In genomic region chr22:29216873-29217666, GRCh38 we compare ENCODE assay signal across 11 cellular contexts. TPM values are rescaled to one million over a fixed set of nuclear protein-coding genes. Genes with fewer than 3 reads are reported as not detected.
DNase-seq lines count a peak whose midpoint lies in the region; ATAC-seq and TF ChIP-seq lines count a peak whose summit lies in the region.
"Had no signal": no experiment of that assay in that cellular context is flagged by ENCODE, and none has a peak within 500 bp of the region (broad histone marks: within the 10 kb centered on the region; RNA-seq: fewer than 3 reads in every experiment).

No MANE protein-coding gene starts in this region.

- no peaks in the 10 kb centered on the region for H3K4me1 ChIP-seq in HEK293 (ENCODE audit: control insufficient read depth, insufficient read depth, low read length)

- H3K36me3 ChIP-seq in HEK293 (ENCODE audit: control insufficient read depth in 2 of 2, insufficient read depth in 1 of 2, low read length in 2 of 2) = no peaks in the 10 kb centered on the region

- no peak overlapping the region for H3K27ac ChIP-seq in HEK293 (ENCODE audit: extremely low read depth, low read depth, low read length)

- no peak for ATAC-seq in GM19452 (IDR thresholded peaks at IDR 0.05; ENCODE audit: unreplicated experiment)
- ATAC-seq: activated T-cell treated with anti-CD3 and anti-CD28 coated beads, Interleukin-2, amount 50 U/mL, for 4 hours had no signal

- no peak for TF ChIP-seq CTCF in AG10803 (conservative IDR thresholded peaks at IDR 0.05; ENCODE audit: low read length)
- TF ChIP-seq CTCF in HEK293 (tag by site-specific recombination; IDR thresholded peaks at IDR 0.05) = no peak

- DNase-seq in AG10803 (ENCODE audit: low read depth) (peak; percentile 64), dedifferentiated amniotic fluid mesenchymal stem cell (ENCODE audit: extremely low spot score) (peak; percentile 17), medulla oblongata (ENCODE audit: extremely low spot score) (peak; percentile 31), mesenteric fat pad (ENCODE audit: low spot score) (no peak), NCI-H1048 (lab: John Stamatoyannopoulos, UW) (no peak), HEK293T (ENCODE audit: extremely low spot score) (no peak)
- DNase-seq: activated T-cell treated with anti-CD3 and anti-CD28 coated beads, Interleukin-2, amount 50 U/mL, for 4 hours; Caco-2; stimulated activated CD4-positive, alpha-beta T cell treated with anti-CD3 and anti-CD28 coated beads, Interleukin-1b, Interleukin-23, amount 100 ng/mL, for 48 hours had no signal

- POLR2A ChIA-PET in HEK293 (lab: Yijun Ruan, JAX) (interaction anchor here (0.6 kb wide), 1 partner anchor 128 kb away, joined by 6 read pairs; no protein-coding TSS in a partner anchor), HEK293T (lab: Yijun Ruan, JAX) (interaction anchor here (1.6 kb wide), 1 partner anchor 11 kb away, joined by 3 read pairs; no protein-coding TSS in a partner anchor)

- H3K9me3 ChIP-seq in HEK293 (ENCODE audit: control insufficient read depth, insufficient read depth, low read depth, low read length) = no peaks in the 10 kb centered on the region
- H3K9me3 ChIP-seq: Caco-2 had no signal

- CTCF ChIA-PET in HEK293 (lab: Yijun Ruan, JAX) = interaction anchor here (0.6 to 1.7 kb wide), 2 partner anchors 15 to 29 kb away, joined by 4 to 6 read pairs; no protein-coding TSS in a partner anchor
- CTCF ChIA-PET in HEK293T (lab: Yijun Ruan, JAX) = no interaction called here

- H3K4me3 ChIP-seq in AG10803 (ENCODE audit: low read length) (no peak overlapping the region), HEK293 (ENCODE audit: low read depth, low read length) (no peak overlapping the region)

TF ChIP-seq in HEK293, 187 proteins besides CTCF, POLR2A, EP300 and RAD21:
- no peak for TF ChIP-seq KLF1 (tag by site-specific recombination; IDR thresholded peaks at IDR 0.05)
- TF ChIP-seq GLIS1 (tag by site-specific recombination; IDR thresholded peaks at IDR 0.05) = peak; percentile 27; the same call in 1 of the 2 replicates
TF ChIP-seq in HEK293: peak in this region for 1.

TF ChIP-seq in HEK293T, 16 proteins besides CTCF, POLR2A, EP300 and RAD21:
- TF ChIP-seq FOXA1 (IDR thresholded peaks at IDR 0.05) (no peak), SP1 (IDR thresholded peaks at IDR 0.05) (no peak), ELF4 (IDR thresholded peaks at IDR 0.05) (no peak), FOXM1 (IDR thresholded peaks at IDR 0.05; ENCODE audit: borderline replicate concordance) (no peak), L3MBTL2 (conservative IDR thresholded peaks at IDR 0.05) (no peak), TARDBP (IDR thresholded peaks at IDR 0.05) (no peak), LEF1 (IDR thresholded peaks at IDR 0.05; ENCODE audit: borderline replicate concordance) (no peak), CTBP1 (IDR thresholded peaks at IDR 0.05; ENCODE audit: borderline replicate concordance) (no peak)

RNA-seq across cellular contexts. Expression of gene EMID1, which starts 11.4 kb away (rescaled TPM):
- 1.4 TPM for total RNA-seq in mesenteric fat pad

RNA-seq across cellular contexts. Expression of gene RHBDD3, which starts 50.7 kb away (rescaled TPM):
- 19.2 TPM for total RNA-seq in mesenteric fat pad

RNA-seq across cellular contexts. Expression of gene EWSR1, which starts 51.0 kb away (rescaled TPM):
- total RNA-seq in mesenteric fat pad = 191 TPM

Comparison
In these comparisons a context has a peak if more than half of its experiments do, and no peak if none do; other contexts are left out.
1. DNase-seq: peak in AG10803 (single experiment), dedifferentiated amniotic fluid mesenchymal stem cell (single experiment) and medulla oblongata (single experiment); none in mesenteric fat pad (single experiment), NCI-H1048 (single experiment) and HEK293T (single experiment).